1 cellular context compared by ENCODE assay signal in the genomic region with DNA sequence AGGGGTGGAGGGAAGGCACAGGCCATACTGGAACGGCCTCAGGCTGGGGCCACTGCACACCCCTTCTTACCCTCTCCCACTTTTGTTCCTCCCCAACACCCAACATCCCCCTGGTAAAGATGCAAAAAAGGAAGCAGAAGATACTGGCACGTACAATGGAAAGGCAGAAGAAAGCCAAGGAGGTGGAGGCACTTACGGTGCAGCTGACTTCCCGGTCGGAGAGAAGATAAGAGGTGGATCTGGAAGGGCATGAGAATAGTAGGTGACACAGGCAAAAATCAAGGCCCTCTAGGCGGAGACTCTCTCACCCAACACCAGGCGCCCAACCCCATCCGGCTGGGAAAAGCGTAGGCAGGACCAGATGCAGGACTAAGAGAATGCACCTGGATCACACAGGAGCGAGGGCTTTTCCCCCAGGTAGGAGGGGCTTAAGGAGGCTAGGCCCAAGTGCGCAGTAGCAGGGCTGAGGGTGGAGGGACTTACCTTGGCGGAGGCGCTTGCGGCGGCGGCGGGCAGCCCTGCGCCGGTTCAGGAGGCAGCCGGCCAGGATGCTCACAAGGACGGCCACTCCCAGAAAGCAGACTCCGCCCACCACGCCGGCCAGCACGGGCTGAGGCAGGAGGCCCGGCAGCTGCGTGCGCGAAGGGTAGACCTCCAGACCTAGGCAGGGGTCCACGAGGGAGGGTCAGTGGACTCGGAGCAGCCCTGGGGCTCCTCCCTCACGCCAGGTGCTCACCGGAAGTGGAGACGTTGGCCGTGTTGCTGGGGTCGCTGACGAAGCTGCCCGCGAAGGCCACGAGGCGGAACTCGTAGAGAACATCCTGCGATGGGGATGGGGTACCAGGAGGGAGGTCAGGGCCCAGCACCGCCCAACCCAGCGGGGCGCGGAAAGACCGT.
TF ChIP-seq lines count a peak whose summit lies in the region.

No MANE protein-coding gene starts in this region.

TF ChIP-seq in K562, 482 proteins besides CTCF, POLR2A, EP300 and RAD21 (continued from another document and continues in another):
- TF ChIP-seq PRDM10 (IDR thresholded peaks at IDR 0.05; ENCODE audit: partially characterized antibody): no peak
- TF ChIP-seq ARNT (IDR thresholded peaks at IDR 0.05): no peak
- TF ChIP-seq MXI1 (IDR thresholded peaks at IDR 0.05; ENCODE audit: low read depth, low read length): no peak
- TF ChIP-seq TFAP4 (CRISPR knock-in tag; IDR thresholded peaks at IDR 0.05; ENCODE audit: borderline replicate concordance): peak; percentile 58; the same call in 1 of the 2 replicates
- TF ChIP-seq KAT7 (CRISPR knock-in tag; IDR thresholded peaks at IDR 0.05; ENCODE audit: borderline replicate concordance): no peak
- TF ChIP-seq TAL1 (IDR thresholded peaks at IDR 0.05): no peak
- TF ChIP-seq CCAR2 (IDR thresholded peaks at IDR 0.05; ENCODE audit: low read depth, low read length): no peak
- TF ChIP-seq SAP30 (IDR thresholded peaks at IDR 0.05; ENCODE audit: borderline replicate concordance, insufficient read depth, low read depth, low read length, poor library complexity, severe bottlenecking): no peak
- no peak for TF ChIP-seq GATAD2B (IDR thresholded peaks at IDR 0.05; ENCODE audit: borderline replicate concordance)
- 0 out of 2 replicates have a peak, but pooled peaks have one; percentile 13 for TF ChIP-seq EGR1 (conservative IDR thresholded peaks at IDR 0.05)
- TF ChIP-seq ZNF280B (CRISPR knock-in tag; IDR thresholded peaks at IDR 0.05): no peak
- TF ChIP-seq LEF1 (IDR thresholded peaks at IDR 0.05): no peak
- no peak for TF ChIP-seq ZNF561 (CRISPR knock-in tag; conservative IDR thresholded peaks at IDR 0.05)
- TF ChIP-seq TEAD2 (tag; IDR thresholded peaks at IDR 0.05): no peak
- no peak for TF ChIP-seq HEY1 (CRISPR knock-in tag; IDR thresholded peaks at IDR 0.05; ENCODE audit: borderline replicate concordance)
- TF ChIP-seq, protein P1, sequence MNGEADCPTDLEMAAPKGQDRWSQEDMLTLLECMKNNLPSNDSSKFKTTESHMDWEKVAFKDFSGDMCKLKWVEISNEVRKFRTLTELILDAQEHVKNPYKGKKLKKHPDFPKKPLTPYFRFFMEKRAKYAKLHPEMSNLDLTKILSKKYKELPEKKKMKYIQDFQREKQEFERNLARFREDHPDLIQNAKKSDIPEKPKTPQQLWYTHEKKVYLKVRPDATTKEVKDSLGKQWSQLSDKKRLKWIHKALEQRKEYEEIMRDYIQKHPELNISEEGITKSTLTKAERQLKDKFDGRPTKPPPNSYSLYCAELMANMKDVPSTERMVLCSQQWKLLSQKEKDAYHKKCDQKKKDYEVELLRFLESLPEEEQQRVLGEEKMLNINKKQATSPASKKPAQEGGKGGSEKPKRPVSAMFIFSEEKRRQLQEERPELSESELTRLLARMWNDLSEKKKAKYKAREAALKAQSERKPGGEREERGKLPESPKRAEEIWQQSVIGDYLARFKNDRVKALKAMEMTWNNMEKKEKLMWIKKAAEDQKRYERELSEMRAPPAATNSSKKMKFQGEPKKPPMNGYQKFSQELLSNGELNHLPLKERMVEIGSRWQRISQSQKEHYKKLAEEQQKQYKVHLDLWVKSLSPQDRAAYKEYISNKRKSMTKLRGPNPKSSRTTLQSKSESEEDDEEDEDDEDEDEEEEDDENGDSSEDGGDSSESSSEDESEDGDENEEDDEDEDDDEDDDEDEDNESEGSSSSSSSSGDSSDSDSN (IDR thresholded peaks at IDR 0.05; ENCODE audit: borderline replicate concordance in 1 of 2, low read depth in 2 of 2, low read length in 2 of 2): no peak
- no peak for TF ChIP-seq ZNF699 (CRISPR knock-in tag; IDR thresholded peaks at IDR 0.05; ENCODE audit: insufficient replicate concordance)
- TF ChIP-seq, protein P2, sequence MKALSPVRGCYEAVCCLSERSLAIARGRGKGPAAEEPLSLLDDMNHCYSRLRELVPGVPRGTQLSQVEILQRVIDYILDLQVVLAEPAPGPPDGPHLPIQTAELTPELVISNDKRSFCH (CRISPR knock-in tag; IDR thresholded peaks at IDR 0.05): no peak
- TF ChIP-seq, protein P2 (tag; IDR thresholded peaks at IDR 0.05): no peak
- no peak for TF ChIP-seq TRIM25 (IDR thresholded peaks at IDR 0.05; ENCODE audit: borderline replicate concordance)
- no peak for TF ChIP-seq ZNF507 (tag; conservative IDR thresholded peaks at IDR 0.05)
- TF ChIP-seq JUN (IDR thresholded peaks at IDR 0.05; ENCODE audit: borderline replicate concordance, low read depth, low read length): no peak
- no peak for TF ChIP-seq JUN (CRISPR knock-in tag; IDR thresholded peaks at IDR 0.05; ENCODE audit: borderline replicate concordance)
- TF ChIP-seq NRF1 (conservative IDR thresholded peaks at IDR 0.05 in 1 of 2, IDR thresholded peaks at IDR 0.05 in 1 of 2): peak; percentile 85 to 87
- TF ChIP-seq NFIX (CRISPR knock-in tag; IDR thresholded peaks at IDR 0.05; ENCODE audit: low read depth): no peak
- TF ChIP-seq, protein P3, sequence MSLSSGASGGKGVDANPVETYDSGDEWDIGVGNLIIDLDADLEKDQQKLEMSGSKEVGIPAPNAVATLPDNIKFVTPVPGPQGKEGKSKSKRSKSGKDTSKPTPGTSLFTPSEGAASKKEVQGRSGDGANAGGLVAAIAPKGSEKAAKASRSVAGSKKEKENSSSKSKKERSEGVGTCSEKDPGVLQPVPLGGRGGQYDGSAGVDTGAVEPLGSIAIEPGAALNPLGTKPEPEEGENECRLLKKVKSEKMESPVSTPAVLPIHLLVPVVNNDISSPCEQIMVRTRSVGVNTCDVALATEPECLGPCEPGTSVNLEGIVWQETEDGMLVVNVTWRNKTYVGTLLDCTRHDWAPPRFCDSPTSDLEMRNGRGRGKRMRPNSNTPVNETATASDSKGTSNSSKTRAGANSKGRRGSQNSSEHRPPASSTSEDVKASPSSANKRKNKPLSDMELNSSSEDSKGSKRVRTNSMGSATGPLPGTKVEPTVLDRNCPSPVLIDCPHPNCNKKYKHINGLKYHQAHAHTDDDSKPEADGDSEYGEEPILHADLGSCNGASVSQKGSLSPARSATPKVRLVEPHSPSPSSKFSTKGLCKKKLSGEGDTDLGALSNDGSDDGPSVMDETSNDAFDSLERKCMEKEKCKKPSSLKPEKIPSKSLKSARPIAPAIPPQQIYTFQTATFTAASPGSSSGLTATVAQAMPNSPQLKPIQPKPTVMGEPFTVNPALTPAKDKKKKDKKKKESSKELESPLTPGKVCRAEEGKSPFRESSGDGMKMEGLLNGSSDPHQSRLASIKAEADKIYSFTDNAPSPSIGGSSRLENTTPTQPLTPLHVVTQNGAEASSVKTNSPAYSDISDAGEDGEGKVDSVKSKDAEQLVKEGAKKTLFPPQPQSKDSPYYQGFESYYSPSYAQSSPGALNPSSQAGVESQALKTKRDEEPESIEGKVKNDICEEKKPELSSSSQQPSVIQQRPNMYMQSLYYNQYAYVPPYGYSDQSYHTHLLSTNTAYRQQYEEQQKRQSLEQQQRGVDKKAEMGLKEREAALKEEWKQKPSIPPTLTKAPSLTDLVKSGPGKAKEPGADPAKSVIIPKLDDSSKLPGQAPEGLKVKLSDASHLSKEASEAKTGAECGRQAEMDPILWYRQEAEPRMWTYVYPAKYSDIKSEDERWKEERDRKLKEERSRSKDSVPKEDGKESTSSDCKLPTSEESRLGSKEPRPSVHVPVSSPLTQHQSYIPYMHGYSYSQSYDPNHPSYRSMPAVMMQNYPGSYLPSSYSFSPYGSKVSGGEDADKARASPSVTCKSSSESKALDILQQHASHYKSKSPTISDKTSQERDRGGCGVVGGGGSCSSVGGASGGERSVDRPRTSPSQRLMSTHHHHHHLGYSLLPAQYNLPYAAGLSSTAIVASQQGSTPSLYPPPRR (CRISPR knock-in tag; IDR thresholded peaks at IDR 0.05; ENCODE audit: borderline replicate concordance): no peak
- TF ChIP-seq PRMT5 (CRISPR knock-in tag; IDR thresholded peaks at IDR 0.05): no peak
- TF ChIP-seq TCF7 (IDR thresholded peaks at IDR 0.05; ENCODE audit: borderline replicate concordance): no peak
- TF ChIP-seq SIN3A (IDR thresholded peaks at IDR 0.05; ENCODE audit: borderline replicate concordance in 2 of 2, control insufficient read depth in 1 of 2, low read depth in 2 of 2, low read length in 2 of 2): no peak
- no peak for TF ChIP-seq TCFL5 (CRISPR knock-in tag; conservative IDR thresholded peaks at IDR 0.05)
- no peak for TF ChIP-seq SIN3B (IDR thresholded peaks at IDR 0.05; ENCODE audit: low read depth)
- TF ChIP-seq, protein P4, sequence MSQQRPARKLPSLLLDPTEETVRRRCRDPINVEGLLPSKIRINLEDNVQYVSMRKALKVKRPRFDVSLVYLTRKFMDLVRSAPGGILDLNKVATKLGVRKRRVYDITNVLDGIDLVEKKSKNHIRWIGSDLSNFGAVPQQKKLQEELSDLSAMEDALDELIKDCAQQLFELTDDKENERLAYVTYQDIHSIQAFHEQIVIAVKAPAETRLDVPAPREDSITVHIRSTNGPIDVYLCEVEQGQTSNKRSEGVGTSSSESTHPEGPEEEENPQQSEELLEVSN (IDR thresholded peaks at IDR 0.05; ENCODE audit: borderline replicate concordance in 1 of 2, extremely low read depth in 1 of 2, insufficient read depth in 1 of 2, insufficient read length in 1 of 2, low read depth in 1 of 2, low read length in 1 of 2, poor library complexity in 1 of 2, severe bottlenecking in 1 of 2): peak; percentile 38 to 76
- TF ChIP-seq SMAD4 (CRISPR knock-in tag; conservative IDR thresholded peaks at IDR 0.05): 0 out of 2 replicates have a peak, but pooled peaks have one; percentile 30
- TF ChIP-seq, protein P5, sequence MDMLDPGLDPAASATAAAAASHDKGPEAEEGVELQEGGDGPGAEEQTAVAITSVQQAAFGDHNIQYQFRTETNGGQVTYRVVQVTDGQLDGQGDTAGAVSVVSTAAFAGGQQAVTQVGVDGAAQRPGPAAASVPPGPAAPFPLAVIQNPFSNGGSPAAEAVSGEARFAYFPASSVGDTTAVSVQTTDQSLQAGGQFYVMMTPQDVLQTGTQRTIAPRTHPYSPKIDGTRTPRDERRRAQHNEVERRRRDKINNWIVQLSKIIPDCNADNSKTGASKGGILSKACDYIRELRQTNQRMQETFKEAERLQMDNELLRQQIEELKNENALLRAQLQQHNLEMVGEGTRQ (CRISPR knock-in tag; IDR thresholded peaks at IDR 0.05): no peak
- TF ChIP-seq JUND (IDR thresholded peaks at IDR 0.05; ENCODE audit: borderline replicate concordance, low read depth, low read length): no peak
- TF ChIP-seq JUND (tag; IDR thresholded peaks at IDR 0.05; ENCODE audit: borderline replicate concordance, low read depth, low read length): no peak
- TF ChIP-seq NEUROD1 (IDR thresholded peaks at IDR 0.05; ENCODE audit: borderline replicate concordance, low read depth, low read length, partially characterized antibody): peak; percentile 72
- TF ChIP-seq GABPB2 (CRISPR knock-in tag; conservative IDR thresholded peaks at IDR 0.05): no peak
- TF ChIP-seq NCOA2 (IDR thresholded peaks at IDR 0.05; ENCODE audit: partially characterized antibody in 2 of 2): no peak
- no peak for TF ChIP-seq PHB (CRISPR knock-in tag; IDR thresholded peaks at IDR 0.05)
- TF ChIP-seq RBM15 (IDR thresholded peaks at IDR 0.05; ENCODE audit: insufficient read depth, low read length): no peak
